In genomic region chrX:38560776-38561125, GRCh38 we compare ENCODE assay signal across 9 cellular contexts. TPM values are rescaled to one million over a fixed set of nuclear protein-coding genes. Genes with fewer than 3 reads are reported as not detected.
A peak's percentile ranks its signal among the peaks of the same experiment; 100 is the strongest.
DNase-seq lines count a peak whose midpoint lies in the region; ATAC-seq and TF ChIP-seq lines count a peak whose summit lies in the region.
"Had no signal": no experiment of that assay in that cellular context is flagged by ENCODE, and none has a peak within 500 bp of the region (broad histone marks: within the 10 kb centered on the region; RNA-seq: fewer than 3 reads in every experiment).

No MANE protein-coding gene starts in this region.

- DNase-seq in Calu3 (no peak), MG63 (no peak), endodermal cell (no peak), superior temporal gyrus (ENCODE audit: extremely low spot score) (no peak), kidney glomerular epithelial cell (lab: John Stamatoyannopoulos, UW) (no peak)

- H3K4me3 Mint-ChIP-seq in Calu3 (ENCODE audit: low read depth, unreplicated experiment), result peak overlapping the region; percentile 71
- H3K4me3 Mint-ChIP-seq in endodermal cell, result peak overlapping the region; percentile 72

- H3K27ac ChIP-seq in endodermal cell (ENCODE audit: low read depth, low read length), result no peak overlapping the region
- H3K27ac ChIP-seq in parathyroid adenoma, result no peak overlapping the region
- H3K27ac ChIP-seq: neutrophil had no signal

- H3K4me2 ChIP-seq in parathyroid adenoma (ENCODE audit: low read length), result peak overlapping the region; percentile 62

- H2AFZ ChIP-seq in parathyroid adenoma, result peak overlapping the region; percentile 85

- no peaks in the 10 kb centered on the region for H3K36me3 ChIP-seq in MG63
- no peaks in the 10 kb centered on the region for H3K36me3 ChIP-seq in endodermal cell (ENCODE audit: control insufficient read depth, insufficient read depth, low read length)
- H3K36me3 ChIP-seq in parathyroid adenoma (ENCODE audit: control insufficient read depth, insufficient read depth, low read length), result no peaks in the 10 kb centered on the region
- H3K36me3 ChIP-seq: neutrophil had no signal

- 70 to 100% methylated on average over 1 to 9 of the region's 9 CpGs for WGBS in endodermal cell (ENCODE audit: insufficient coverage in 1 of 2, insufficient read length in 1 of 2), 2 experiments

- H3K4me1 Mint-ChIP-seq in Calu3 (ENCODE audit: low read depth, unreplicated experiment) (no peaks in the 10 kb centered on the region), endodermal cell (no peaks in the 10 kb centered on the region)

- H3K27ac Mint-ChIP-seq in Calu3 (ENCODE audit: unreplicated experiment) (no peak overlapping the region), endodermal cell (no peak overlapping the region)

- CTCF ChIA-PET in Calu3 (lab: Charles Lee), result no interaction called here

- H3K4me3 ChIP-seq in MG63 (peak overlapping the region; percentile 42), endodermal cell (ENCODE audit: low read length) (peak overlapping the region; percentile 71), parathyroid adenoma (ENCODE audit: low read depth, low read length) (peak overlapping the region; percentile 41)

- no peaks in the 10 kb centered on the region for H3K9me3 ChIP-seq in MG63
- H3K9me3 ChIP-seq in endodermal cell (ENCODE audit: control insufficient read depth, low read length), result no peaks in the 10 kb centered on the region
- no peaks in the 10 kb centered on the region for H3K9me3 ChIP-seq in parathyroid adenoma (ENCODE audit: control insufficient read depth, low read length)
- H3K9me3 ChIP-seq: neutrophil had no signal

- intact Hi-C loops in Calu3 (cut with micrococcal nuclease; ENCODE audit: unreplicated experiment), result no loop called here

- H3K79me2 ChIP-seq in parathyroid adenoma, result no peaks in the 10 kb centered on the region

- H3K9me3 Mint-ChIP-seq in Calu3 (ENCODE audit: low read depth, unreplicated experiment) (no peaks in the 10 kb centered on the region), endodermal cell (peaks cover 49% of the 10 kb centered on the region)

- H3K27me3 Mint-ChIP-seq in Calu3 (ENCODE audit: unreplicated experiment), result peaks cover 28% of the 10 kb centered on the region
- peaks cover 2% of the 10 kb centered on the region for H3K27me3 Mint-ChIP-seq in endodermal cell (ENCODE audit: insufficient read depth)

- H3K36me3 Mint-ChIP-seq in Calu3 (ENCODE audit: insufficient read depth, unreplicated experiment), result peaks cover 6% of the 10 kb centered on the region
- no peaks in the 10 kb centered on the region for H3K36me3 Mint-ChIP-seq in endodermal cell (ENCODE audit: low read depth)

- ATAC-seq in HG03460 (IDR thresholded peaks at IDR 0.05; ENCODE audit: unreplicated experiment) (no peak), GM18858 (IDR thresholded peaks at IDR 0.05; ENCODE audit: unreplicated experiment) (no peak)

- H3K4me1 ChIP-seq in endodermal cell (ENCODE audit: control insufficient read depth, insufficient read depth, low read length), result no peaks in the 10 kb centered on the region
- H3K4me1 ChIP-seq in parathyroid adenoma, result no peaks in the 10 kb centered on the region

- TF ChIP-seq CTCF in Calu3 (IDR thresholded peaks at IDR 0.05; ENCODE audit: unreplicated experiment), result no peak
- TF ChIP-seq CTCF in endodermal cell (conservative IDR thresholded peaks at IDR 0.05), result no peak
- no peak for TF ChIP-seq CTCF in parathyroid adenoma (IDR thresholded peaks at IDR 0.05)

- H3K9ac ChIP-seq in endodermal cell (ENCODE audit: extremely low read depth, low read length, poor library complexity, severe bottlenecking), result no peak overlapping the region
- no peak overlapping the region for H3K9ac ChIP-seq in parathyroid adenoma

- BruUV-seq in Calu3 (replicated peaks; lab: Mats Ljungman, UMichigan), result no TSS peak

- H3K27me3 ChIP-seq in MG63 (peaks cover 4% of the 10 kb centered on the region; the same call in 1 of the 2 replicates), endodermal cell (ENCODE audit: control insufficient read depth, insufficient read depth, low read length, poor library complexity, severe bottlenecking) (no peaks in the 10 kb centered on the region), parathyroid adenoma (ENCODE audit: control insufficient read depth, insufficient read depth, low read length) (no peaks in the 10 kb centered on the region)

RNA-seq across cellular contexts. Expression of gene TSPAN7, which starts 0.6 kb away (rescaled TPM):
- total RNA-seq in Calu3 (2022), result 0.21 and 0.47 TPM in 2 replicates
- total RNA-seq in MG63 (2014; rRNA removed; shearing (Covaris generic); ENCODE audit: low replicate concordance), result not detected in 2 replicates
- total RNA-seq in endodermal cell, result 10 to 100 TPM in 1 of 2 donors, 1 to 10 TPM in 1; 6.2 to 15.1 TPM
- polyA plus RNA-seq in endodermal cell (2013, experiment 1 of 2), result 14.2 TPM
- 12.0 TPM for polyA plus RNA-seq in endodermal cell (2013, experiment 2 of 2)
